Comparison of ENCODE assay signal across 28 cellular contexts in genomic region chrX:124378643-124379042, GRCh38. TPM values are rescaled to one million over a fixed set of nuclear protein-coding genes. Genes with fewer than 3 reads are reported as not detected.
"Had no signal": no experiment of that assay in that cellular context is flagged by ENCODE, and none has a peak within 500 bp of the region (broad histone marks: within the 10 kb centered on the region; RNA-seq: fewer than 3 reads in every experiment).

No MANE protein-coding gene starts in this region.

- H3K4me2 ChIP-seq: hepatocyte, neural progenitor cell had no signal

- H3K9me3 ChIP-seq: testis, vagina had no signal

- H3K27me3 ChIP-seq: foreskin keratinocyte, hepatocyte, neural progenitor cell, testis, vagina had no signal

- H3K4me1 ChIP-seq: foreskin keratinocyte, neural progenitor cell, testis, vagina had no signal

- H3K36me3 ChIP-seq: neural progenitor cell, vagina had no signal

- H3K4me3 Mint-ChIP-seq: activated CD8-positive, alpha-beta memory T cell treated with anti-CD3 and anti-CD28 coated beads, Interleukin-2, amount 10 ng/mL, durations not matched to agents 7 days and 5 days; activated CD8-positive, alpha-beta T cell treated with anti-CD3 and anti-CD28 coated beads for 36 hours; activated naive CD4-positive, alpha-beta T cell treated with anti-CD3 and anti-CD28 coated beads, Interleukin-2, amount 10 ng/mL, durations not matched to agents 7 days and 5 days; brain; dendritic cell treated with granulocyte-macrophage colony-stimulating factor and Interleukin-4, amounts not matched to agents 40 ng/mL and 50 ng/mL, for 4 days; neural progenitor cell; stimulated activated naive B cell treated with anti-CD40 and anti-IgM and Interleukin-4, amounts not matched to agents 10 μg/mL and 1 μg/mL and 100 μg/mL, for 72 hours; T-helper 1 cell treated with Interleukin-12 subunit alpha and Interleukin-12 subunit beta and Interleukin-4 antibody, amounts not matched to agents 30 μg/mL and 1 μg/mL, for 36 hours; type B pancreatic cell had no signal

- H3K4me1 Mint-ChIP-seq: brain; stimulated activated naive B cell treated with anti-CD40 and anti-IgM and Interleukin-4, amounts not matched to agents 10 μg/mL and 1 μg/mL and 100 μg/mL, for 72 hours had no signal

- H3K9me3 Mint-ChIP-seq: activated CD8-positive, alpha-beta T cell treated with anti-CD3 and anti-CD28 coated beads for 36 hours; activated naive CD4-positive, alpha-beta T cell treated with anti-CD3 and anti-CD28 coated beads, Interleukin-2, amount 10 ng/mL, durations not matched to agents 7 days and 5 days; brain; dendritic cell treated with granulocyte-macrophage colony-stimulating factor and Interleukin-4, amounts not matched to agents 40 ng/mL and 50 ng/mL, for 4 days; neural progenitor cell; stimulated activated naive B cell treated with anti-CD40 and anti-IgM and Interleukin-4, amounts not matched to agents 10 μg/mL and 1 μg/mL and 100 μg/mL, for 72 hours; T-helper 1 cell treated with Interleukin-12 subunit alpha and Interleukin-12 subunit beta and Interleukin-4 antibody, amounts not matched to agents 30 μg/mL and 1 μg/mL, for 36 hours; type B pancreatic cell had no signal

- H3K9ac ChIP-seq: neural progenitor cell had no signal

- H3K79me2 ChIP-seq: hepatocyte had no signal

- H3K4me3 ChIP-seq: hepatocyte, neural progenitor cell, testis, vagina had no signal

- H3K36me3 Mint-ChIP-seq: brain; neural progenitor cell; stimulated activated naive B cell treated with anti-CD40 and anti-IgM and Interleukin-4, amounts not matched to agents 10 μg/mL and 1 μg/mL and 100 μg/mL, for 72 hours; type B pancreatic cell had no signal

- DNase-seq: activated CD4-positive, alpha-beta T cell treated with anti-CD3 and anti-CD28 coated beads for 48 hours; activated CD4-positive, CD25-positive, alpha-beta regulatory T cell; activated CD8-positive, alpha-beta memory T cell treated with anti-CD3 and anti-CD28 coated beads, Interleukin-2, amount 10 ng/mL, durations not matched to agents 7 days and 5 days; activated CD8-positive, alpha-beta T cell treated with anti-CD3 and anti-CD28 coated beads for 36 hours; activated effector memory CD4-positive, alpha-beta T cell treated with anti-CD3 and anti-CD28 coated beads, Interleukin-2, amount 50 U/mL, for 16 hours; activated naive CD4-positive, alpha-beta T cell treated with anti-CD3 and anti-CD28 coated beads, Interleukin-2, amount 10 ng/mL, durations not matched to agents 7 days and 5 days; activated T-cell treated with anti-CD3 and anti-CD28 coated beads for 4 hours; anterior cingulate cortex; effector CD8-positive, alpha-beta T cell; foreskin keratinocyte; retina; stimulated activated CD4-positive, alpha-beta T cell treated with anti-CD3 and anti-CD28 coated beads, Interleukin-2, amount 100 ng/mL, for 48 hours; stimulated activated CD8-positive, alpha-beta memory T cell treated with anti-CD3 and anti-CD28 coated beads, Interleukin-4, amount 100 ng/mL, for 48 hours; stimulated activated naive B cell treated with anti-CD40 and anti-IgM and Interleukin-4, amounts not matched to agents 10 μg/mL and 1 μg/mL and 100 μg/mL, for 72 hours; testis had no signal

- H3K27ac Mint-ChIP-seq: activated CD8-positive, alpha-beta memory T cell treated with anti-CD3 and anti-CD28 coated beads, Interleukin-2, amount 10 ng/mL, durations not matched to agents 7 days and 5 days; activated CD8-positive, alpha-beta T cell treated with anti-CD3 and anti-CD28 coated beads for 36 hours; activated naive CD4-positive, alpha-beta T cell treated with anti-CD3 and anti-CD28 coated beads, Interleukin-2, amount 10 ng/mL, durations not matched to agents 7 days and 5 days; dendritic cell treated with granulocyte-macrophage colony-stimulating factor and Interleukin-4, amounts not matched to agents 40 ng/mL and 50 ng/mL, for 4 days; neural progenitor cell; progenitor cell of endocrine pancreas; stimulated activated naive B cell treated with anti-CD40 and anti-IgM and Interleukin-4, amounts not matched to agents 10 μg/mL and 1 μg/mL and 100 μg/mL, for 72 hours; T-helper 1 cell treated with Interleukin-12 subunit alpha and Interleukin-12 subunit beta and Interleukin-4 antibody, amounts not matched to agents 30 μg/mL and 1 μg/mL, for 36 hours; type B pancreatic cell had no signal

- H2AFZ ChIP-seq: hepatocyte, neural progenitor cell had no signal

- H3K27ac ChIP-seq: foreskin keratinocyte, hepatocyte, neural progenitor cell, testis, vagina had no signal

- ATAC-seq: activated CD8-positive, alpha-beta memory T cell treated with anti-CD3 and anti-CD28 coated beads, Interleukin-2, amount 10 ng/mL, durations not matched to agents 7 days and 5 days; activated CD8-positive, alpha-beta T cell treated with anti-CD3 and anti-CD28 coated beads for 36 hours; foreskin keratinocyte; stimulated activated naive B cell treated with anti-CD40 and anti-IgM and Interleukin-4, amounts not matched to agents 10 μg/mL and 1 μg/mL and 100 μg/mL, for 72 hours had no signal

- H3K27me3 Mint-ChIP-seq: activated CD8-positive, alpha-beta memory T cell treated with anti-CD3 and anti-CD28 coated beads, Interleukin-2, amount 10 ng/mL, durations not matched to agents 7 days and 5 days; activated CD8-positive, alpha-beta T cell treated with anti-CD3 and anti-CD28 coated beads for 36 hours; activated naive CD4-positive, alpha-beta T cell treated with anti-CD3 and anti-CD28 coated beads, Interleukin-2, amount 10 ng/mL, durations not matched to agents 7 days and 5 days; brain; dendritic cell treated with granulocyte-macrophage colony-stimulating factor and Interleukin-4, amounts not matched to agents 40 ng/mL and 50 ng/mL, for 4 days; progenitor cell of endocrine pancreas had no signal

RNA-seq across cellular contexts. Expression of gene SH2D1A, which starts 32.3 kb away (rescaled TPM):
- total RNA-seq: foreskin keratinocyte, hepatocyte, myocyte, progenitor cell of endocrine pancreas, testis had no signal
- polyA plus RNA-seq: foreskin keratinocyte, hepatocyte had no signal

RNA-seq across cellular contexts. Expression of gene TEX13D, which starts 46.2 kb away (rescaled TPM):
- total RNA-seq: activated CD8-positive, alpha-beta memory T cell treated with anti-CD3 and anti-CD28 coated beads, Interleukin-2, amount 10 ng/mL, durations not matched to agents 7 days and 5 days; cardiac septum; foreskin keratinocyte; hepatocyte; liver; mononuclear cell; myocyte; osteocyte; progenitor cell of endocrine pancreas; vagina had no signal
- polyA plus RNA-seq: foreskin keratinocyte, hepatocyte, liver had no signal
